Comparison of ENCODE assay signal across 8 cellular contexts in the genomic region with DNA sequence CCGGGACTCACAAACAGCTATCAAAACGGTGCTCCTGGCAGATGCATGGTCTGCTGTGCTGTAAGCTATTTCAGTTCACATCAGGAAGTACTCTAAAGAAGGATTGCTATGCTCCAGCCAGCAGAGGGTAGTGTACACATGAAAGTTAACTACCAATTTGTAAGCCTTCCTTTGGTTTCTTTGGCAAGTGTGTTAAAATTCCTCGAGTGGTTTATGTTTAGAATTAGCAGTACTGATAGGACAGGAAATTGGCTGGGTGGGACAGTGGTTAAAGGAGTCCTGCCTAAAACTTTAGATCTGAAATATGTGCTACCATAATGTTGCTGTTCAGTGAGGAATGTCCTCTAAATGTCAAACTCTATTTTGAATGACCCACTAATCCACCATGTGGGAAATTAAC. TPM values are rescaled to one million over a fixed set of nuclear protein-coding genes. Genes with fewer than 3 reads are reported as not detected.
DNase-seq lines count a peak whose midpoint lies in the region; ATAC-seq, FAIRE-seq and TF ChIP-seq lines count a peak whose summit lies in the region.

No MANE protein-coding gene starts in this region.

- in situ Hi-C loops in Caki2 (cut with HindIII; ENCODE audit: low pct_unique_long_range_greater_than_20kb, low sequenced_read_pairs): no loop called here

- FAIRE-seq in urothelium cell line (lab: Jason Lieb, UNC): no peak

- ATAC-seq in GM18909 (IDR thresholded peaks at IDR 0.05; ENCODE audit: poor library complexity, unreplicated experiment) (peak; percentile 84), HG03139 (IDR thresholded peaks at IDR 0.05; ENCODE audit: unreplicated experiment) (peak; percentile 78)

- TF ChIP-seq CTCF in cardiac fibroblast (IDR thresholded peaks at IDR 0.05; ENCODE audit: low read depth, low read length): peak; percentile 76

- DNase-seq in Caki2 (ENCODE audit: low read depth) (peak; percentile 46), NCI-H69 (lab: John Stamatoyannopoulos, UW) (peak; percentile 71), cardiac fibroblast (ENCODE audit: low read depth in 2 of 2) (peak; percentile 91 to 94), left kidney (ENCODE audit: low read depth, low spot score) (peak; percentile 91), urothelium cell line (ENCODE audit: low spot score) (peak; percentile 26)
- DNase-seq in activated CD4-positive, alpha-beta T cell treated with anti-CD3 and anti-CD28 coated beads, Interleukin-2, amount 50 U/mL, for 4 hours: no peak

- no peak overlapping the region for H3K4me3 ChIP-seq in cardiac fibroblast (replicated peaks in 1 of 2; ENCODE audit: low read depth in 2 of 2, low read length in 2 of 2)

RNA-seq across cellular contexts. Expression of a gene that starts 47.4 kb away (rescaled TPM):
- 8.1 and 10.9 TPM in 2 replicates for total RNA-seq in Caki2 (2014; rRNA removed; shearing (Covaris generic); ENCODE audit: low replicate concordance)

Comparison
In these comparisons a context has a peak if more than half of its experiments do, and no peak if none do; other contexts are left out.
1. DNase-seq: peak in Caki2 (single experiment), NCI-H69 (single experiment), cardiac fibroblast (2 of 2), left kidney (single experiment) and urothelium cell line (single experiment); none in activated CD4-positive, alpha-beta T cell treated with anti-CD3 and anti-CD28 coated beads, Interleukin-2, amount 50 U/mL, for 4 hours (0 of 2).